8 cellular contexts compared by ENCODE assay signal in the genomic region with DNA sequence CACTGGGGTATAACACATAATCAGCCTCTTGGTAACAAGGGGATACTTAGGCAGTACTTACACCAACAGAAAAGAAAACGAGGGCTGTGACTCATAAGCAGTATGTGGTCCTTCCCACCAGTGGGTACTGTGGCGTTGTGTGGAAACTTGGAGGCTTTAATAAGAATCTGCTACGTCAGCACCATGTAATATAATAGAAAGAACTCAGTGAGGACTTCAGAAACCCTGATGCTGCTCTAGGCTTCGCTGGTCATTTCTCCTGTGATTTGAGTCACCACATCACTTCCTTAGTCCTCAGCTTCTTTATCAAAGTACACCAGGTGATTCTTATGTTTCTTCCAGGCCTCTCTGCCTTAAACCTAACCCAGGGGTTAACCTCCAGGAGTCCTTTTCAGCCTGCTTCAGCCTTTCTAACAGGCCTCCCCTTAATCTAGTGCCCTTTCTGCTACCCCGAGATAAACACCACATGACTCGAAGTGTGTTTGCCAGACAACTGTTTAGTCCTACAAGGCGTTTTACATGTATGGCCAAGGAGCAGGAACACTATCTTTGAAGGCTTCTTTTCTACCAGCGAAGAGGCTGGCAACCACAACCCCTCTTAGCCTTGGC.
DNase-seq lines count a peak whose midpoint lies in the region; TF ChIP-seq lines count a peak whose summit lies in the region.

No MANE protein-coding gene starts in this region.

- no peaks in the 10 kb centered on the region for H3K9me3 ChIP-seq in cardiac muscle cell (ENCODE audit: low read depth)

- H3K4me1 ChIP-seq in cardiac muscle cell (ENCODE audit: low read depth) = no peaks in the 10 kb centered on the region

- H3K36me3 ChIP-seq in BJ (ENCODE audit: control insufficient read depth, insufficient read depth, low read length) (no peaks in the 10 kb centered on the region), cardiac muscle cell (no peaks in the 10 kb centered on the region)

- H3K27ac ChIP-seq in cardiac muscle cell = no peak overlapping the region

- DNase-seq in BJ (ENCODE audit: low read depth) (no peak), GM20000 (ENCODE audit: low spot score) (peak; percentile 43), HUDEP-2 (lab: John Stamatoyannopoulos, UW; ENCODE audit: unreplicated experiment in 76 of 76) (peak in 68 of 76 experiments; percentile 4 to 90 (median 72)), cardiac muscle cell (ENCODE audit: low read depth in 1 of 2, low spot score in 1 of 2) (peak in 1 of 2 donors; percentile 88), NCI-H1417 (lab: John Stamatoyannopoulos, UW) (no peak), cerebellar nuclear complex (lab: John Stamatoyannopoulos, UW) (no peak)
- DNase-seq in activated T-cell treated with anti-CD3 and anti-CD28 coated beads, Interleukin-2, amount 50 U/mL, for 48 hours = peak; percentile 69 to 75
- peak; percentile 37 for DNase-seq in stimulated activated CD4-positive, alpha-beta T cell treated with anti-CD3 and anti-CD28 coated beads, Interleukin-4, amount 100 ng/mL, for 1 hour

- peak; percentile 11; the same call in 1 of the 2 replicates for TF ChIP-seq CTCF in BJ (IDR thresholded peaks at IDR 0.05; ENCODE audit: insufficient read depth, low read depth, low read length)
- no peak for TF ChIP-seq CTCF in GM20000 (IDR thresholded peaks at IDR 0.05; ENCODE audit: extremely low read depth, missing control alignments)
- TF ChIP-seq CTCF in cardiac muscle cell (IDR thresholded peaks at IDR 0.05; ENCODE audit: low read depth, low read length) = peak; percentile 36

- H3K4me3 ChIP-seq in BJ (ENCODE audit: low read depth, low read length) (no peak overlapping the region), cardiac muscle cell (no peak overlapping the region)

- H3K27me3 ChIP-seq in BJ (ENCODE audit: control insufficient read depth, insufficient read depth, low read length) = no peaks in the 10 kb centered on the region
- H3K27me3 ChIP-seq in cardiac muscle cell = no peaks in the 10 kb centered on the region

- POLR2A ChIA-PET in BJ (lab: Charles Lee) = no interaction called here

- CTCF ChIA-PET in BJ (lab: Yijun Ruan, JAX) = interaction anchor here (1.1 to 1.8 kb wide), 3 partner anchors 9 to 35 kb away, joined by 3 to 5 read pairs (median 3); no protein-coding TSS in a partner anchor

Comparison
In these comparisons a context has a peak if more than half of its experiments do, and no peak if none do; other contexts are left out.
1. DNase-seq: peak in GM20000 (single experiment), HUDEP-2 (68 of 76), activated T-cell treated with anti-CD3 and anti-CD28 coated beads, Interleukin-2, amount 50 U/mL, for 48 hours (2 of 2) and stimulated activated CD4-positive, alpha-beta T cell treated with anti-CD3 and anti-CD28 coated beads, Interleukin-4, amount 100 ng/mL, for 1 hour (single experiment); none in BJ (single experiment), NCI-H1417 (0 of 3) and cerebellar nuclear complex (0 of 2).